18 cellular contexts compared by ENCODE assay signal in the genomic region with DNA sequence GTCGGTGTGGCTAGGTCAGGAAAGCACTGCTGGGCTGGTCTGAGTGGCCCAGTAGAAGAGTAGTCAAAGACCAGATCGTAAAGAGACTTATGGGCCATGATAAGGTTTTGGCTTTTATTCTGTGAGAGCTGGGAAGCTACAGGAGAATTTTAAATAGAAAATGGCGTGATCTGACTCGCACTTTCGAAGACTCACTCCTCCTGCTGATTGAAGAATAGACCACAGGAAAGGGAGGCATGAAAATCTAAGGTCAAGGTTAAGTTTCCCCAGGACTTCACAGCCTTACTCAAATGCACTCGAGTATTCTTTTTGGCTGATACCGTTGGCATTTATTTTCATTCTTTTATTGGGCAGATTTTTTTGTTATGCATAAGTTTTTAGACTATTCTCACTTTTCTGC.
DNase-seq lines count a peak whose midpoint lies in the region; ATAC-seq, FAIRE-seq and TF ChIP-seq lines count a peak whose summit lies in the region.
"Had no signal": no experiment of that assay in that cellular context is flagged by ENCODE, and none has a peak within 500 bp of the region (broad histone marks: within the 10 kb centered on the region; RNA-seq: fewer than 3 reads in every experiment).

No MANE protein-coding gene starts in this region.

- ATAC-seq in GM18868 (IDR thresholded peaks at IDR 0.05; ENCODE audit: unreplicated experiment) = peak; percentile 47
- ATAC-seq: body of pancreas, gastroesophageal sphincter had no signal

- no peaks in the 10 kb centered on the region for H3K36me3 ChIP-seq in OCI-LY1 (ENCODE audit: insufficient read depth, low read length)
- H3K36me3 ChIP-seq: gastroesophageal sphincter, vagina had no signal

- H3K9ac ChIP-seq in OCI-LY1 (ENCODE audit: low read length) = no peak overlapping the region

- no peak overlapping the region for H3K4me2 ChIP-seq in OCI-LY1 (ENCODE audit: low read length)

- H3K4me1 ChIP-seq in OCI-LY1 (ENCODE audit: insufficient read depth, low read length, severe bottlenecking) = no peaks in the 10 kb centered on the region

- H3K9me2 ChIP-seq in OCI-LY1 (ENCODE audit: low read depth, low read length) = no peaks in the 10 kb centered on the region

- no peak overlapping the region for H3K4me3 ChIP-seq in OCI-LY1 (ENCODE audit: low read depth, low read length, poor library complexity, severe bottlenecking)
- no peak overlapping the region for H3K4me3 ChIP-seq in choroid plexus epithelial cell (ENCODE audit: low read depth, low read length)
- H3K4me3 ChIP-seq: body of pancreas, gastroesophageal sphincter, vagina had no signal

- no peaks in the 10 kb centered on the region for H3K9me3 ChIP-seq in OCI-LY1 (ENCODE audit: low read length)
- H3K9me3 ChIP-seq: body of pancreas, gastroesophageal sphincter, vagina had no signal

- no peaks in the 10 kb centered on the region for H3K27me3 ChIP-seq in OCI-LY1 (ENCODE audit: insufficient read depth, low read length)
- H3K27me3 ChIP-seq: body of pancreas, gastroesophageal sphincter, vagina had no signal

- FAIRE-seq in RCC 7860 (lab: Jason Lieb, UNC) = no peak
- FAIRE-seq: GM12892 had no signal

- no peaks in the 10 kb centered on the region for H3F3A ChIP-seq in OCI-LY1 (ENCODE audit: insufficient read depth, low read length)

- peak; percentile 31; the same call in 1 of the 2 replicates for TF ChIP-seq CTCF in OCI-LY1 (IDR thresholded peaks at IDR 0.05; ENCODE audit: low read length)
- peak; percentile 21 for TF ChIP-seq CTCF in choroid plexus epithelial cell (conservative IDR thresholded peaks at IDR 0.05; ENCODE audit: low read depth, low read length)
- no peak for TF ChIP-seq CTCF in GM10266 (IDR thresholded peaks at IDR 0.05; ENCODE audit: control insufficient read depth, insufficient read depth, low read depth, missing control alignments)

- no peaks in the 10 kb centered on the region for H4K20me1 ChIP-seq in OCI-LY1 (ENCODE audit: insufficient read depth, low read length)

- H2AFZ ChIP-seq in OCI-LY1 (ENCODE audit: low read length) = no peak overlapping the region

- H3K27ac ChIP-seq in OCI-LY1 (ENCODE audit: low read depth, low read length, poor library complexity, severe bottlenecking) = no peak overlapping the region
- H3K27ac ChIP-seq: body of pancreas, gastroesophageal sphincter, vagina had no signal

- H3K79me2 ChIP-seq in OCI-LY1 (ENCODE audit: insufficient read depth, low read length) = no peaks in the 10 kb centered on the region

- peak; percentile 50 for DNase-seq in A172 (ENCODE audit: low spot score)
- DNase-seq in choroid plexus epithelial cell (ENCODE audit: low read depth) = no peak
- no peak for DNase-seq in GM03348 (ENCODE audit: low spot score)
- no peak for DNase-seq in RCC 7860 (ENCODE audit: low spot score)
- DNase-seq in GM10266 (ENCODE audit: extremely low spot score) = no peak
- no peak for DNase-seq in NCI-H1417 treated with DMSO at 0.1 percent for 48 hours (lab: John Stamatoyannopoulos, UW)
- DNase-seq: activated CD4-positive, alpha-beta T cell treated with anti-CD3 and anti-CD28 coated beads, Interleukin-2, amount 50 U/mL, for 1 hour; activated naive CD4-positive, alpha-beta T cell treated with anti-CD3 and anti-CD28 coated beads, Interleukin-2, amount 10 ng/mL, durations not matched to agents 7 days and 5 days; activated T-cell treated with anti-CD3 and anti-CD28 coated beads for 4 hours; body of pancreas; GOT3; KBM-7; NCI-H1417 had no signal
